Comparison of ENCODE assay signal across 21 cellular contexts in genomic region chr10:95840681-95841080, GRCh38.
DNase-seq lines count a peak whose midpoint lies in the region; ATAC-seq and TF ChIP-seq lines count a peak whose summit lies in the region.
"Had no signal": no experiment of that assay in that cellular context is flagged by ENCODE, and none has a peak within 500 bp of the region (broad histone marks: within the 10 kb centered on the region; RNA-seq: fewer than 3 reads in every experiment).

No MANE protein-coding gene starts in this region.

- POLR2A ChIA-PET in activated CD4-positive, alpha-beta memory T cell treated with anti-CD3 and anti-CD28 coated beads, Interleukin-2, amount 10 ng/mL, durations not matched to agents 7 days and 5 days (lab: Charles Lee) = interaction anchor here (1.1 to 8.9 kb wide), 6 partner anchors 9 to 290 kb away, joined by 3 to 100 read pairs (median 8); partner anchors contain the start of genes TCTN3 and ZNF518A

- no peak for DNase-seq in T-helper 1 cell
- DNase-seq in activated CD4-positive, alpha-beta memory T cell treated with anti-CD3 and anti-CD28 coated beads, Interleukin-2, amount 10 ng/mL, durations not matched to agents 7 days and 5 days = no peak
- DNase-seq in memory B cell (ENCODE audit: low spot score in 2 of 2) = no peak
- DNase-seq in stomach = no peak
- DNase-seq in T-helper 17 cell = no peak
- DNase-seq in activated CD4-positive, alpha-beta T cell treated with anti-CD3 and anti-CD28 coated beads for 48 hours = no peak
- DNase-seq: activated naive CD4-positive, alpha-beta T cell treated with anti-CD3 and anti-CD28 coated beads, Interleukin-2, amount 50 U/mL, for 16 hours; activated T-cell treated with anti-CD3 and anti-CD28 coated beads, Interleukin-2, amount 50 U/mL, for 24 hours; colonic mucosa; EL; GOT3; hypothalamus; kidney; NCI-H1930; NCI-H446; RPMI8226; SK-N-SH had no signal

- H3K36me3 Mint-ChIP-seq in T-helper 1 cell treated with Interleukin-12 subunit alpha and Interleukin-12 subunit beta and Interleukin-4 antibody, amounts not matched to agents 30 μg/mL and 1 μg/mL, for 36 hours (ENCODE audit: low read depth) = peaks cover 14% of the 10 kb centered on the region
- H3K36me3 Mint-ChIP-seq in activated CD4-positive, alpha-beta memory T cell treated with anti-CD3 and anti-CD28 coated beads, Interleukin-2, amount 10 ng/mL, durations not matched to agents 7 days and 5 days (ENCODE audit: low read depth) = peaks cover 8% of the 10 kb centered on the region
- peaks cover 18% of the 10 kb centered on the region for H3K36me3 Mint-ChIP-seq in memory B cell
- H3K36me3 Mint-ChIP-seq in T-helper 17 cell (ENCODE audit: low read depth) = peaks cover 2% of the 10 kb centered on the region

- peaks cover 0 to 48% (median 21%) of the 10 kb centered on the region in 4 donors for H3K4me1 ChIP-seq in stomach
- H3K4me1 ChIP-seq: colonic mucosa had no signal

- CTCF ChIA-PET in activated CD4-positive, alpha-beta memory T cell treated with anti-CD3 and anti-CD28 coated beads, Interleukin-2, amount 10 ng/mL, durations not matched to agents 7 days and 5 days (lab: Charles Lee) = interaction anchor here (1.2 to 14.8 kb wide), 12 partner anchors 8 to 466 kb away, joined by 3 to 379 read pairs (median 5); partner anchors contain the start of genes CC2D2B and TCTN3

- no peaks in the 10 kb centered on the region for H3K27me3 ChIP-seq in stomach
- H3K27me3 ChIP-seq: colonic mucosa had no signal

- no peak for TF ChIP-seq POLR2A in stomach (IDR thresholded peaks at IDR 0.05)

- no peak for TF ChIP-seq EP300 in stomach (IDR thresholded peaks at IDR 0.05)

- no peaks in the 10 kb centered on the region for H3K9me3 Mint-ChIP-seq in T-helper 1 cell treated with Interleukin-12 subunit alpha and Interleukin-12 subunit beta and Interleukin-4 antibody, amounts not matched to agents 30 μg/mL and 1 μg/mL, for 36 hours
- H3K9me3 Mint-ChIP-seq in activated CD4-positive, alpha-beta memory T cell treated with anti-CD3 and anti-CD28 coated beads, Interleukin-2, amount 10 ng/mL, durations not matched to agents 7 days and 5 days = no peaks in the 10 kb centered on the region
- no peaks in the 10 kb centered on the region for H3K9me3 Mint-ChIP-seq in memory B cell
- H3K9me3 Mint-ChIP-seq: activated T-cell treated with anti-CD3 and anti-CD28 coated beads, Interleukin-2, amount 50 U/mL, for 24 hours had no signal

- peak overlapping the region in 3 of 5 donors; percentile 26 to 60 (median 54) for H3K27ac ChIP-seq in stomach
- H3K27ac ChIP-seq: 22Rv1, colonic mucosa, KMS-11 had no signal

- TF ChIP-seq CTCF in stomach (IDR thresholded peaks at IDR 0.05) = no peak

- peak overlapping the region; percentile 16 for H3K4me3 Mint-ChIP-seq in T-helper 1 cell treated with Interleukin-12 subunit alpha and Interleukin-12 subunit beta and Interleukin-4 antibody, amounts not matched to agents 30 μg/mL and 1 μg/mL, for 36 hours
- no peak overlapping the region for H3K4me3 Mint-ChIP-seq in activated CD4-positive, alpha-beta memory T cell treated with anti-CD3 and anti-CD28 coated beads, Interleukin-2, amount 10 ng/mL, durations not matched to agents 7 days and 5 days
- no peak overlapping the region for H3K4me3 Mint-ChIP-seq in memory B cell
- no peak overlapping the region for H3K4me3 Mint-ChIP-seq in T-helper 17 cell
- H3K4me3 Mint-ChIP-seq: activated T-cell treated with anti-CD3 and anti-CD28 coated beads, Interleukin-2, amount 50 U/mL, for 24 hours had no signal

- H3K9me3 ChIP-seq in stomach = no peaks in the 10 kb centered on the region
- H3K9me3 ChIP-seq in T-helper 17 cell (ENCODE audit: control insufficient read depth, low read length, poor library complexity, severe bottlenecking) = no peaks in the 10 kb centered on the region
- H3K9me3 ChIP-seq: colonic mucosa, SK-N-SH had no signal

- peak overlapping the region; percentile 85 for H3K27ac Mint-ChIP-seq in T-helper 1 cell treated with Interleukin-12 subunit alpha and Interleukin-12 subunit beta and Interleukin-4 antibody, amounts not matched to agents 30 μg/mL and 1 μg/mL, for 36 hours
- peak overlapping the region; percentile 67 for H3K27ac Mint-ChIP-seq in activated CD4-positive, alpha-beta memory T cell treated with anti-CD3 and anti-CD28 coated beads, Interleukin-2, amount 10 ng/mL, durations not matched to agents 7 days and 5 days
- H3K27ac Mint-ChIP-seq in memory B cell (peak overlapping the region; percentile 97), T-helper 17 cell (no peak overlapping the region)
- H3K27ac Mint-ChIP-seq: activated T-cell treated with anti-CD3 and anti-CD28 coated beads, Interleukin-2, amount 50 U/mL, for 24 hours had no signal

- H3K4me1 Mint-ChIP-seq in T-helper 1 cell treated with Interleukin-12 subunit alpha and Interleukin-12 subunit beta and Interleukin-4 antibody, amounts not matched to agents 30 μg/mL and 1 μg/mL, for 36 hours (ENCODE audit: low read depth) = peaks cover 52% of the 10 kb centered on the region
- peaks cover 72% of the 10 kb centered on the region for H3K4me1 Mint-ChIP-seq in activated CD4-positive, alpha-beta memory T cell treated with anti-CD3 and anti-CD28 coated beads, Interleukin-2, amount 10 ng/mL, durations not matched to agents 7 days and 5 days
- H3K4me1 Mint-ChIP-seq in memory B cell = peaks cover 42% of the 10 kb centered on the region
- peaks cover 9% of the 10 kb centered on the region for H3K4me1 Mint-ChIP-seq in T-helper 17 cell

- intact Hi-C loops in stomach (cut with DNase I; ENCODE audit: low total_unique reads) = loop anchor here (5.0 kb wide), 1 partner anchor 148 kb away; the partner anchor contains the start of gene TCTN3

- H3K4me3 ChIP-seq in stomach = no peak overlapping the region
- H3K4me3 ChIP-seq: colonic mucosa had no signal

- ATAC-seq in memory B cell (ENCODE audit: low read depth) (no peak), HG03045 (IDR thresholded peaks at IDR 0.05; ENCODE audit: unreplicated experiment) (no peak), T-helper 17 cell (no peak)

- WGBS in stomach, 5 donors = 29 to 54% (median 45%) methylated on average over 1 of the region's 1 CpG

- H3K27me3 Mint-ChIP-seq in T-helper 1 cell treated with Interleukin-12 subunit alpha and Interleukin-12 subunit beta and Interleukin-4 antibody, amounts not matched to agents 30 μg/mL and 1 μg/mL, for 36 hours (ENCODE audit: low read depth) = no peaks in the 10 kb centered on the region
- H3K27me3 Mint-ChIP-seq in activated CD4-positive, alpha-beta memory T cell treated with anti-CD3 and anti-CD28 coated beads, Interleukin-2, amount 10 ng/mL, durations not matched to agents 7 days and 5 days = no peaks in the 10 kb centered on the region
- no peaks in the 10 kb centered on the region for H3K27me3 Mint-ChIP-seq in memory B cell
- H3K27me3 Mint-ChIP-seq in T-helper 17 cell = peaks cover 20% of the 10 kb centered on the region
- H3K27me3 Mint-ChIP-seq: activated T-cell treated with anti-CD3 and anti-CD28 coated beads, Interleukin-2, amount 50 U/mL, for 24 hours had no signal

- H3K36me3 ChIP-seq in stomach = peaks cover 0 to 27% (median 16%) of the 10 kb centered on the region in 4 donors
- H3K36me3 ChIP-seq: colonic mucosa had no signal
